Comparison of ENCODE assay signal across 8 cellular contexts in the genomic region with DNA sequence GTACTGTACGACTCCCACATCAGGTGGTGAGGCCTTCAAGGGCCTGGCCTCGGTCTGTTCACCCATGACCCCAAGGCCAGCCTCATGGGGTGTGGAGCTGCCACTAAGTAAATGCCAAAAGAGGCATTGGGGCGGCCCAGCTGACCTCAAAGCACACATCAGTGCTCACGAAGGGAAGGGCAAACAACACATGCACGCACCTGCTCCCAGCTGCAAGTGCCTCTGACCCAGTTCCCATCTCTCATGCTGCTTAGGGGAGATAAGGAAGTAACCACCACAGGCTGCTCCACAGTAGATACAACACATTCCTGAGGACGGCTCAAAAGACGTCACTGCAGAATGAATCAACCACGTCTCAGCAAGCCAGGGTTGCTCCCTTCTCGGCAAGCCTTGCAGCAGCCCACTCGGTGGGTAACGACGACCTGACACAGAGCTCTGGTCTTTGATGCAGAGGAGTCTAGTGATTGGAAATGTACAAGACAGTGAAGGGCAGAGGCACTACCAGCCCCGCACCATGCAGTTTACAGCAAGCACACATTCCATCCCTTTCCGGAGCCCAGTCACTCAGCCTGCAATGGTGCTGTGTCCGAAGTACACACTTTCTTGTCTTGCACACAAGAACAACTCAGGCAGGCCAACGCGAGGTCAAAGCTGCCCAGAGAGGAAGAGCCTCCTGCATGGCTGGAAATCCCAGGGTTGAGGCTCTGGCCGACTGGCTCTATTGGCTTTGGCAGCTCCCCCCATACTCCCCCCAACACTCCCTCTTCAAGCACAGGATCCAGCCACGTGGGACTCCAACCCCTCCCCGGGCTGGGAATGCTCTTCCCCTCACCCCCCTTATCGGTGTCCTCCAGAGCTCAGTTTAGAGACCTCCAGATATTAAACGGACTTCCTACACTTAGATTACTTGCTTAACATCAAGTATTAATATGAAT. TPM values are rescaled to one million over a fixed set of nuclear protein-coding genes. Genes with fewer than 3 reads are reported as not detected.
DNase-seq lines count a peak whose midpoint lies in the region; ATAC-seq and TF ChIP-seq lines count a peak whose summit lies in the region.

No MANE protein-coding gene starts in this region.

- H3K36me3 Mint-ChIP-seq in type B pancreatic cell, result peaks cover 10% of the 10 kb centered on the region
- H3K36me3 Mint-ChIP-seq in activated CD8-positive, alpha-beta T cell treated with anti-CD3 and anti-CD28 coated beads for 36 hours (ENCODE audit: low read depth), result no peaks in the 10 kb centered on the region

- CTCF ChIA-PET in activated CD8-positive, alpha-beta T cell treated with anti-CD3 and anti-CD28 coated beads for 36 hours (lab: Charles Lee), result interaction anchor here (1.2 kb wide), 1 partner anchor 11 kb away, joined by 3 read pairs; no protein-coding TSS in a partner anchor

- peak; percentile 73 for ATAC-seq in Right ventricle myocardium superior (ENCODE audit: poor library complexity)
- ATAC-seq in activated CD8-positive, alpha-beta T cell treated with anti-CD3 and anti-CD28 coated beads for 36 hours, result no peak

- peak overlapping the region; percentile 94 for H3K27ac Mint-ChIP-seq in type B pancreatic cell
- H3K27ac Mint-ChIP-seq in activated CD8-positive, alpha-beta T cell treated with anti-CD3 and anti-CD28 coated beads for 36 hours, result no peak overlapping the region

- no peak for TF ChIP-seq CTCF in type B pancreatic cell (conservative IDR thresholded peaks at IDR 0.05)
- no peak for TF ChIP-seq CTCF in activated CD8-positive, alpha-beta T cell treated with anti-CD3 and anti-CD28 coated beads for 36 hours (IDR thresholded peaks at IDR 0.05)

- H3K4me1 Mint-ChIP-seq in type B pancreatic cell (ENCODE audit: unreplicated experiment), result peaks cover 34% of the 10 kb centered on the region
- H3K4me1 Mint-ChIP-seq in activated CD8-positive, alpha-beta T cell treated with anti-CD3 and anti-CD28 coated beads for 36 hours (ENCODE audit: low read depth), result no peaks in the 10 kb centered on the region

- DNase-seq in Right ventricle myocardium superior (no peak), cardiac septum (ENCODE audit: low spot score) (no peak), OCI-M2 (lab: John Stamatoyannopoulos, UW; ENCODE audit: unreplicated experiment) (peak; percentile 44), inferior parietal cortex (ENCODE audit: extremely low spot score) (peak; percentile 29), type B pancreatic cell (ENCODE audit: extremely low spot score, unreplicated experiment) (no peak), anterior cingulate cortex (lab: John Stamatoyannopoulos, UW) (no peak), NCI-H446 (lab: John Stamatoyannopoulos, UW) (no peak)
- DNase-seq in activated CD8-positive, alpha-beta T cell treated with anti-CD3 and anti-CD28 coated beads for 36 hours, result no peak

- POLR2A ChIA-PET in activated CD8-positive, alpha-beta T cell treated with anti-CD3 and anti-CD28 coated beads for 36 hours (lab: Charles Lee), result no interaction called here

- intact Hi-C loops in Right ventricle myocardium superior (cut with DNase I) (no loop called here), cardiac septum (cut with DNase I) (no loop called here)
- intact Hi-C loops in activated CD8-positive, alpha-beta T cell treated with anti-CD3 and anti-CD28 coated beads for 36 hours (cut with micrococcal nuclease), result no loop called here

- H3K4me3 Mint-ChIP-seq in type B pancreatic cell, result peak overlapping the region; percentile 23
- H3K4me3 Mint-ChIP-seq in activated CD8-positive, alpha-beta T cell treated with anti-CD3 and anti-CD28 coated beads for 36 hours, result no peak overlapping the region

- H3K9me3 Mint-ChIP-seq in type B pancreatic cell, result no peaks in the 10 kb centered on the region
- no peaks in the 10 kb centered on the region for H3K9me3 Mint-ChIP-seq in activated CD8-positive, alpha-beta T cell treated with anti-CD3 and anti-CD28 coated beads for 36 hours

- no peaks in the 10 kb centered on the region for H3K27me3 Mint-ChIP-seq in type B pancreatic cell
- H3K27me3 Mint-ChIP-seq in activated CD8-positive, alpha-beta T cell treated with anti-CD3 and anti-CD28 coated beads for 36 hours, result no peaks in the 10 kb centered on the region

RNA-seq across cellular contexts. Expression of gene FABP6, which starts 31.8 kb away (rescaled TPM):
- total RNA-seq in Right ventricle myocardium superior (3.4 TPM), cardiac septum (not detected), type B pancreatic cell (ENCODE audit: low replicate concordance) (0.85 and 6.3 TPM in 2 replicates)
- total RNA-seq in activated CD8-positive, alpha-beta T cell treated with anti-CD3 and anti-CD28 coated beads for 36 hours, result not detected

RNA-seq across cellular contexts. Expression of gene CCNJL, which starts 51.2 kb away (rescaled TPM):
- 6.8 TPM for total RNA-seq in Right ventricle myocardium superior
- total RNA-seq in cardiac septum, result 6.3 TPM
- total RNA-seq in type B pancreatic cell (ENCODE audit: low replicate concordance), result 7.2 and 16.6 TPM in 2 replicates
- not detected for total RNA-seq in activated CD8-positive, alpha-beta T cell treated with anti-CD3 and anti-CD28 coated beads for 36 hours

Comparison
In these comparisons a context has a peak if more than half of its experiments do, and no peak if none do; other contexts are left out.
1. DNase-seq: peak in OCI-M2 (single experiment) and inferior parietal cortex (single experiment); none in Right ventricle myocardium superior (single experiment), cardiac septum (single experiment), type B pancreatic cell (single experiment), activated CD8-positive, alpha-beta T cell treated with anti-CD3 and anti-CD28 coated beads for 36 hours (single experiment), anterior cingulate cortex (0 of 58) and NCI-H446 (0 of 2).